In the genomic region with DNA sequence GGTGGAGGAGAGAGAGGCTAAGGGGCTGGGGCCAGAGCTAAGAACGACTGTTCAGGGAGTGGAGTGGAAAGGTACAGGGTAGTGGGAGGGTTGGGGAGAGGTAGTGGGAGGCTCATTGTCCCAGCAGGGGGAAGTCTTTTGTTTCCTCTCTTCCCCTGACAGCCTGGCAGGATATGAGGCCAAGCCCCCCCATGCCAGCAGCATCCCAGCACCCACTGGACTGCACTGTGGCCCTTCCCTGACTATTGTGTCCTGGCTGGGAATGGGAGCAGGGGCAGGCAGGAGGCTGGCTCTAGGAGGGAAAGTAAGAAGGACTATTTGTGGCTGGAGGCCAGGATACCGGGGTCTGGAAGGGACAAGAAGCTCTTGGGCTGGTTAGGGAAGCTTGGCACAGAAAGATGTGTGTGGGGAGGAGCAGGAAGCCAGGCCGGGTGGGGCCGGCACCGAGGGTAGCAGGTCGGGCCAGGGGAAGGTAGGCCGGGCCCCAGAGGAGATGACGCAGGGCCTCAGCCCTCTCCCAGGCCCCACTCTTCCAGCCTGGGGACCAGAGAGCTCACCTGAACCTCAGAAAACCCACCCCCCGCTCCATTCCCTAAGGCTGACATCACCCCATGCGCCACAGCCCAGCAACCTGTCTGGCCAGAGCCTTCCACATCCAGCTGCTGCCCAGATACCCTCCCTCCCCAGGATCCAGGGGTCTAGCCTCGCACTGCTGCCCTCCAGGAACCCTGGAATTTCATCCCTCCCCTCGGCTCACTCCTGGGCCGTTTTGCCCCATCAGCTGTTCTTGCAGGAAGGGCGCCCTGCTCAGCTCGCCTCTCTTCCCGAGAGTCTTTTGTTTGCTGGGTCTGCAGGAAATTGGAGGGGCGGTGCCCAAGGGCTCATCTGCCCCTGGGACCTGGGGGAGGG, we compare ENCODE assay signal across 10 cellular contexts. TPM values are rescaled to one million over a fixed set of nuclear protein-coding genes. Genes with fewer than 3 reads are reported as not detected.
DNase-seq lines count a peak whose midpoint lies in the region; ATAC-seq and TF ChIP-seq lines count a peak whose summit lies in the region.
"Had no signal": no experiment of that assay in that cellular context is flagged by ENCODE, and none has a peak within 500 bp of the region (broad histone marks: within the 10 kb centered on the region; RNA-seq: fewer than 3 reads in every experiment).

No MANE protein-coding gene starts in this region.

- H3K27ac ChIP-seq in vagina: peak overlapping the region; percentile 68

- ATAC-seq in activated naive CD4-positive, alpha-beta T cell treated with anti-CD3 and anti-CD28 coated beads, Interleukin-2, amount 50 U/mL, for 72 hours: no peak
- ATAC-seq in memory B cell (ENCODE audit: low read depth): no peak
- ATAC-seq in GM19395 (IDR thresholded peaks at IDR 0.05; ENCODE audit: unreplicated experiment): no peak

- CTCF ChIA-PET in activated naive CD4-positive, alpha-beta T cell treated with anti-CD3 and anti-CD28 coated beads for 36 hours (lab: Charles Lee): interaction anchor here (0.6 to 1.1 kb wide), 2 partner anchors 15 to 19 kb away, joined by 3 read pairs; no protein-coding TSS in a partner anchor

- H3K27me3 ChIP-seq in vagina: no peaks in the 10 kb centered on the region

- no peaks in the 10 kb centered on the region for H3K9me3 Mint-ChIP-seq in activated naive CD4-positive, alpha-beta T cell treated with anti-CD3 and anti-CD28 coated beads for 36 hours
- no peaks in the 10 kb centered on the region for H3K9me3 Mint-ChIP-seq in activated naive CD4-positive, alpha-beta T cell treated with anti-CD3 and anti-CD28 coated beads, Interleukin-2, amount 50 U/mL, for 72 hours
- no peaks in the 10 kb centered on the region for H3K9me3 Mint-ChIP-seq in memory B cell
- no peaks in the 10 kb centered on the region for H3K9me3 Mint-ChIP-seq in CD14-positive monocyte

- no peak for DNase-seq in activated naive CD4-positive, alpha-beta T cell treated with anti-CD3 and anti-CD28 coated beads for 36 hours
- DNase-seq in activated naive CD4-positive, alpha-beta T cell treated with anti-CD3 and anti-CD28 coated beads, Interleukin-2, amount 50 U/mL, for 72 hours (ENCODE audit: low spot score in 2 of 2): no peak
- DNase-seq in dermis blood vessel endothelial cell (peak; percentile 89), memory B cell (ENCODE audit: low spot score in 2 of 2) (no peak), vagina (ENCODE audit: extremely low spot score in 2 of 2) (no peak), amygdala (lab: John Stamatoyannopoulos, UW) (no peak), CD14-positive monocyte (ENCODE audit: low spot score) (no peak)
- DNase-seq: activated naive CD4-positive, alpha-beta T cell treated with anti-CD3 and anti-CD28 coated beads, Interleukin-2, amount 50 U/mL, for 16 hours; DMS79 had no signal

- H3K27me3 Mint-ChIP-seq in activated naive CD4-positive, alpha-beta T cell treated with anti-CD3 and anti-CD28 coated beads for 36 hours (ENCODE audit: low read depth): no peaks in the 10 kb centered on the region
- H3K27me3 Mint-ChIP-seq in memory B cell (no peaks in the 10 kb centered on the region), CD14-positive monocyte (ENCODE audit: low read depth in 3 of 3) (peaks cover 8 to 11% (median 10%) of the 10 kb centered on the region in 3 donors)

- peak overlapping the region; percentile 19 for H3K4me3 Mint-ChIP-seq in activated naive CD4-positive, alpha-beta T cell treated with anti-CD3 and anti-CD28 coated beads for 36 hours
- H3K4me3 Mint-ChIP-seq in memory B cell (peak overlapping the region; percentile 52), CD14-positive monocyte (no peak overlapping the region)

- TF ChIP-seq CTCF in vagina (IDR thresholded peaks at IDR 0.05) (no peak), CD14-positive monocyte (IDR thresholded peaks at IDR 0.05) (no peak)

- no peaks in the 10 kb centered on the region for H3K36me3 ChIP-seq in vagina

- H3K36me3 Mint-ChIP-seq in activated naive CD4-positive, alpha-beta T cell treated with anti-CD3 and anti-CD28 coated beads for 36 hours (ENCODE audit: low read depth): no peaks in the 10 kb centered on the region
- H3K36me3 Mint-ChIP-seq in activated naive CD4-positive, alpha-beta T cell treated with anti-CD3 and anti-CD28 coated beads, Interleukin-2, amount 50 U/mL, for 72 hours: no peaks in the 10 kb centered on the region
- H3K36me3 Mint-ChIP-seq in memory B cell (peaks cover 2% of the 10 kb centered on the region), CD14-positive monocyte (no peaks in the 10 kb centered on the region)

- intact Hi-C loops in activated naive CD4-positive, alpha-beta T cell treated with anti-CD3 and anti-CD28 coated beads for 36 hours (cut with micrococcal nuclease): no loop called here
- intact Hi-C loops in vagina (cut with DNase I): loop anchor here (5.0 kb wide), 1 partner anchor 34 kb away; no protein-coding TSS in a partner anchor
- intact Hi-C loops in CD14-positive monocyte (cut with micrococcal nuclease): no loop called here

- H3K4me1 ChIP-seq in vagina: peaks cover 12% of the 10 kb centered on the region

- no peak overlapping the region for H3K4me3 ChIP-seq in vagina

- no peaks in the 10 kb centered on the region for H3K9me3 ChIP-seq in vagina

- no peak overlapping the region for H3K27ac Mint-ChIP-seq in activated naive CD4-positive, alpha-beta T cell treated with anti-CD3 and anti-CD28 coated beads for 36 hours
- H3K27ac Mint-ChIP-seq in activated naive CD4-positive, alpha-beta T cell treated with anti-CD3 and anti-CD28 coated beads, Interleukin-2, amount 50 U/mL, for 72 hours: no peak overlapping the region
- no peak overlapping the region for H3K27ac Mint-ChIP-seq in memory B cell
- peak overlapping the region in 3 of 7 donors; percentile 33 to 52 (median 42) for H3K27ac Mint-ChIP-seq in CD14-positive monocyte

- no peak for TF ChIP-seq POLR2A in vagina (IDR thresholded peaks at IDR 0.05)

- peaks cover 7% of the 10 kb centered on the region for H3K4me1 Mint-ChIP-seq in activated naive CD4-positive, alpha-beta T cell treated with anti-CD3 and anti-CD28 coated beads for 36 hours (ENCODE audit: low read depth)
- H3K4me1 Mint-ChIP-seq in memory B cell: peaks cover 5% of the 10 kb centered on the region
- peaks cover 18% of the 10 kb centered on the region for H3K4me1 Mint-ChIP-seq in CD14-positive monocyte

RNA-seq across cellular contexts. Expression of a gene that starts 8.8 kb away (rescaled TPM):
- 1 to 10 TPM; 5.9 to 6.0 TPM for total RNA-seq in activated naive CD4-positive, alpha-beta T cell treated with anti-CD3 and anti-CD28 coated beads for 36 hours
- 10 to 100 TPM in 1 of 2 donors, 1 to 10 TPM in 1; 3.7 to 11.1 TPM for total RNA-seq in activated naive CD4-positive, alpha-beta T cell treated with anti-CD3 and anti-CD28 coated beads, Interleukin-2, amount 50 U/mL, for 72 hours
- 415 and 590 TPM in 2 replicates for total RNA-seq in dermis blood vessel endothelial cell
- 72.4 TPM for total RNA-seq in vagina
- 1 to 10 TPM; 5.0 to 6.5 TPM for polyA plus RNA-seq in CD14-positive monocyte

RNA-seq across cellular contexts. Expression of a gene that starts 16.4 kb away (rescaled TPM):
- 10 to 100 TPM; 10.1 to 10.5 TPM for total RNA-seq in activated naive CD4-positive, alpha-beta T cell treated with anti-CD3 and anti-CD28 coated beads for 36 hours
- total RNA-seq in activated naive CD4-positive, alpha-beta T cell treated with anti-CD3 and anti-CD28 coated beads, Interleukin-2, amount 50 U/mL, for 72 hours: 10 to 100 TPM; 16.7 to 27.7 TPM
- total RNA-seq in dermis blood vessel endothelial cell: 37.1 and 39.9 TPM in 2 replicates
- total RNA-seq in vagina: 15.7 TPM
- polyA plus RNA-seq in CD14-positive monocyte: 10 to 100 TPM; 18.8 to 19.3 TPM

RNA-seq across cellular contexts. Expression of a gene that starts 31.0 kb away (rescaled TPM):
- total RNA-seq in activated naive CD4-positive, alpha-beta T cell treated with anti-CD3 and anti-CD28 coated beads for 36 hours: 10 to 100 TPM; 19.8 to 21.0 TPM
- 10 to 100 TPM; 34.4 to 39.2 TPM for total RNA-seq in activated naive CD4-positive, alpha-beta T cell treated with anti-CD3 and anti-CD28 coated beads, Interleukin-2, amount 50 U/mL, for 72 hours
- total RNA-seq in dermis blood vessel endothelial cell (43.6 and 61.4 TPM in 2 replicates), vagina (52.1 TPM)
- 1 to 10 TPM; 1.9 to 5.9 TPM for polyA plus RNA-seq in CD14-positive monocyte

RNA-seq across cellular contexts. Expression of a gene that starts 38.7 kb away (rescaled TPM):
- total RNA-seq in activated naive CD4-positive, alpha-beta T cell treated with anti-CD3 and anti-CD28 coated beads for 36 hours: 100 to 1,000 TPM; 166 to 169 TPM
- 100 to 1,000 TPM; 205 to 242 TPM for total RNA-seq in activated naive CD4-positive, alpha-beta T cell treated with anti-CD3 and anti-CD28 coated beads, Interleukin-2, amount 50 U/mL, for 72 hours
- 43.9 and 53.9 TPM in 2 replicates for total RNA-seq in dermis blood vessel endothelial cell
- 96.5 TPM for total RNA-seq in vagina
- 10 to 100 TPM; 26.9 to 29.6 TPM for polyA plus RNA-seq in CD14-positive monocyte

RNA-seq across cellular contexts. Expression of a gene that starts 53.4 kb away (rescaled TPM):
- total RNA-seq in activated naive CD4-positive, alpha-beta T cell treated with anti-CD3 and anti-CD28 coated beads for 36 hours: 1 to 10 TPM in 1 of 2 experiments, under 1 TPM in 1; 0.64 to 1.4 TPM
- total RNA-seq in activated naive CD4-positive, alpha-beta T cell treated with anti-CD3 and anti-CD28 coated beads, Interleukin-2, amount 50 U/mL, for 72 hours: 1 to 10 TPM in 1 of 2 donors, under 1 TPM in 1; 0.77 to 2.4 TPM
- total RNA-seq in dermis blood vessel endothelial cell: 2.2 and 2.9 TPM in 2 replicates
- 3.4 TPM for total RNA-seq in vagina
- polyA plus RNA-seq in CD14-positive monocyte: under 1 TPM; 0.57 to 0.76 TPM

Comparison
In these comparisons a context has a peak if more than half of its experiments do, and no peak if none do; other contexts are left out.
1. H3K4me3 Mint-ChIP-seq: peak in activated naive CD4-positive, alpha-beta T cell treated with anti-CD3 and anti-CD28 coated beads for 36 hours (single experiment) and memory B cell (single experiment); none in CD14-positive monocyte (0 of 2).